ENCODE assay signal across 8 cellular contexts in genomic region chr19:58451358-58452101, GRCh38. TPM values are rescaled to one million over a fixed set of nuclear protein-coding genes. Genes with fewer than 3 reads are reported as not detected.
DNase-seq lines count a peak whose midpoint lies in the region; ATAC-seq and TF ChIP-seq lines count a peak whose summit lies in the region.

ZNF324B (plus strand) TSS chr19:58451622; CDS start chr19:58453702, 2,080 bp downstream.

- intact Hi-C loops in activated CD4-positive, alpha-beta T cell treated with anti-CD3 and anti-CD28 coated beads for 36 hours (cut with DNase I, micrococcal nuclease) = loop anchor here (1.0 kb wide), 17 partner anchors 11 to 173 kb away; partner anchors contain the start of genes ZNF132 (in 2 of the 2), ERVK3-1 (in 1 of the 2), MZF1 (in 1 of the 2) and ZBTB45 (in 1 of the 2)

- peaks cover 15% of the 10 kb centered on the region for H3K27me3 Mint-ChIP-seq in activated CD4-positive, alpha-beta T cell treated with anti-CD3 and anti-CD28 coated beads for 36 hours

- peaks cover 11% of the 10 kb centered on the region for H3K36me3 ChIP-seq in BJ (ENCODE audit: control insufficient read depth, insufficient read depth, low read length)

- H3K9me3 Mint-ChIP-seq in activated CD4-positive, alpha-beta T cell treated with anti-CD3 and anti-CD28 coated beads for 36 hours (ENCODE audit: low read depth) = peaks cover 14% of the 10 kb centered on the region

- CTCF ChIA-PET in BJ (lab: Yijun Ruan, JAX) = interaction anchor here (0.8 to 1.3 kb wide), 2 partner anchors 9 to 68 kb away, joined by 3 read pairs; partner anchors contain the start of gene ZBTB45
- CTCF ChIA-PET in activated CD4-positive, alpha-beta T cell treated with anti-CD3 and anti-CD28 coated beads for 36 hours (lab: Charles Lee) = interaction anchor here (0.5 to 1.7 kb wide), 4 partner anchors 62 to 271 kb away, joined by 3 to 6 read pairs (median 4); partner anchors contain the start of gene ZBTB45

- TF ChIP-seq CTCF in BJ (IDR thresholded peaks at IDR 0.05; ENCODE audit: insufficient read depth, low read depth, low read length) (no peak), choroid plexus epithelial cell (conservative IDR thresholded peaks at IDR 0.05; ENCODE audit: low read depth, low read length) (no peak)

- H3K4me3 ChIP-seq in BJ (ENCODE audit: low read depth, low read length) (peak within 1 kb of the TSS; percentile 87), choroid plexus epithelial cell (ENCODE audit: low read depth, low read length) (peak within 1 kb of the TSS; percentile 91)

- H3K27me3 ChIP-seq in BJ (ENCODE audit: control insufficient read depth, insufficient read depth, low read length) (no peaks in the 10 kb centered on the region; the same call in 1 of the 2 replicates), layer of hippocampus (ENCODE audit: control insufficient read depth, insufficient read depth, low read length) (no peaks in the 10 kb centered on the region)

- peak within 1 kb of the TSS; percentile 55 for H3K27ac Mint-ChIP-seq in activated CD4-positive, alpha-beta T cell treated with anti-CD3 and anti-CD28 coated beads for 36 hours

- POLR2A ChIA-PET in BJ (lab: Charles Lee) = no interaction called here
- POLR2A ChIA-PET in activated CD4-positive, alpha-beta T cell treated with anti-CD3 and anti-CD28 coated beads for 36 hours (lab: Charles Lee) = interaction anchor here (0.5 to 1.0 kb wide), 5 partner anchors 9 to 52 kb away, joined by 3 to 5 read pairs (median 3); partner anchors contain the start of genes ZNF132 and ZNF324

- DNase-seq in BJ (ENCODE audit: low read depth) = peak; percentile 61
- peak; percentile 97 for DNase-seq in GM19240 (ENCODE audit: insufficient read length, low spot score)
- DNase-seq in NCI-H524 (lab: John Stamatoyannopoulos, UW) = peak; percentile 98 to 99
- peak; percentile 98 for DNase-seq in activated CD4-positive, alpha-beta T cell treated with anti-CD3 and anti-CD28 coated beads for 36 hours
- peak; percentile 95 for DNase-seq in choroid plexus epithelial cell (ENCODE audit: low read depth)
- DNase-seq in stimulated activated CD4-positive, alpha-beta T cell treated with anti-CD3 and anti-CD28 coated beads, Interleukin-1b, Interleukin-23, amount 100 ng/mL, for 24 hours (ENCODE audit: low read depth in 4 of 4, low spot score in 1 of 4) = peak; percentile 86 to 95 (median 93)

- peaks cover 25% of the 10 kb centered on the region for H3K4me1 Mint-ChIP-seq in activated CD4-positive, alpha-beta T cell treated with anti-CD3 and anti-CD28 coated beads for 36 hours

- peaks cover 18% of the 10 kb centered on the region for H3K36me3 Mint-ChIP-seq in activated CD4-positive, alpha-beta T cell treated with anti-CD3 and anti-CD28 coated beads for 36 hours (ENCODE audit: low read depth)

- peak within 1 kb of the TSS; percentile 77 for H3K4me3 Mint-ChIP-seq in activated CD4-positive, alpha-beta T cell treated with anti-CD3 and anti-CD28 coated beads for 36 hours

- peak; percentile 80 for ATAC-seq in HG03457 (IDR thresholded peaks at IDR 0.05; ENCODE audit: unreplicated experiment)
- ATAC-seq in activated CD4-positive, alpha-beta T cell treated with anti-CD3 and anti-CD28 coated beads for 36 hours = peak; percentile 99

- H3K27ac ChIP-seq in layer of hippocampus (ENCODE audit: low read depth, low read length) = peak within 1 kb of the TSS; percentile 38

RNA-seq across cellular contexts. Expression of gene ZNF324B, which starts in this region (rescaled TPM):
- 1.6 and 2.0 TPM in 2 replicates for polyA plus RNA-seq in BJ (2011; rRNA removed)
- 2.9 and 4.1 TPM in 2 replicates for polyA minus RNA-seq in BJ (2011; rRNA and poly(A)+ RNA removed)
- total RNA-seq in activated CD4-positive, alpha-beta T cell treated with anti-CD3 and anti-CD28 coated beads for 36 hours = 1 to 10 TPM; 5.8 to 7.5 TPM

Comparison
In these comparisons a context has a peak if more than half of its experiments do, and no peak if none do; other contexts are left out.
1. Peak in every context shown above with its lines: DNase-seq, ATAC-seq, H3K4me3 ChIP-seq and H3K27ac ChIP-seq.